In the genomic region with DNA sequence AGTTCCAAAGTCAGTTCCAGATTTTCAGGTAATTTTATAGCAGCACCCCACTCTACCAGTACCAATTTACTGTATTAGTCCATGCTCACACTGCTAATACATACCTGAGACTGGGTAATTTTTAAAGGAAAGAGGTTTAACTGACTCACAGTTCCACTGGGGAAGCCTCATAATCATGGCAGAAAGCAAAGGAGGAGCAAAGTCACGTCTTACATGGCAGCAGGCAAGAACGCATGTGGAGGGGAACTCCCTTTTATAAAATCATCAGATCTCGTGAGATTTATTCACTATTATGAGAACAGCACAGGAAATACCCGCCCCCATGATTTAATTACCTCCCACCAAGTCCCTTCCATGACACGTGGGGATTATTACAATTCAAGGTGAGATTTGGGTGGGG, we compare ENCODE assay signal across 26 cellular contexts.
"Had no signal": no experiment of that assay in that cellular context is flagged by ENCODE, and none has a peak within 500 bp of the region (broad histone marks: within the 10 kb centered on the region; RNA-seq: fewer than 3 reads in every experiment).

No MANE protein-coding gene starts in this region.

- H3K4me3 Mint-ChIP-seq: activated CD4-positive, alpha-beta memory T cell treated with anti-CD3 and anti-CD28 coated beads, Interleukin-2, amount 10 ng/mL, durations not matched to agents 7 days and 5 days; activated CD8-positive, alpha-beta memory T cell treated with anti-CD3 and anti-CD28 coated beads, Interleukin-2, amount 10 ng/mL, durations not matched to agents 7 days and 5 days; activated naive CD8-positive, alpha-beta T cell treated with anti-CD3 and anti-CD28 coated beads, Interleukin-2, amount 10 ng/mL, durations not matched to agents 7 days and 5 days; activated T-cell treated with anti-CD3 and anti-CD28 coated beads, Interleukin-2, amount 50 U/mL, for 24 hours; activated T-helper 1 cell treated with anti-CD3 and anti-CD28 coated beads, Interleukin-12 subunit alpha, Interleukin-12 subunit beta, Interleukin-2, Interleukin-4 antibody, amounts not matched to agents 30 ng/mL and 10 ng/mL and 1 ng/mL, durations not matched to agents 14 hours and 24 hours and 36 hours; T-cell had no signal

- ATAC-seq: activated CD8-positive, alpha-beta memory T cell treated with anti-CD3 and anti-CD28 coated beads, Interleukin-2, amount 10 ng/mL, durations not matched to agents 7 days and 5 days; T-cell had no signal

- FAIRE-seq: bronchial epithelial cell, TTC549 had no signal

- H3K36me3 Mint-ChIP-seq: T-cell had no signal

- H3K27ac Mint-ChIP-seq: activated CD4-positive, alpha-beta memory T cell treated with anti-CD3 and anti-CD28 coated beads, Interleukin-2, amount 10 ng/mL, durations not matched to agents 7 days and 5 days; activated CD8-positive, alpha-beta memory T cell treated with anti-CD3 and anti-CD28 coated beads, Interleukin-2, amount 10 ng/mL, durations not matched to agents 7 days and 5 days; activated naive CD8-positive, alpha-beta T cell treated with anti-CD3 and anti-CD28 coated beads, Interleukin-2, amount 10 ng/mL, durations not matched to agents 7 days and 5 days; activated T-cell treated with anti-CD3 and anti-CD28 coated beads, Interleukin-2, amount 50 U/mL, for 24 hours; activated T-helper 1 cell treated with anti-CD3 and anti-CD28 coated beads, Interleukin-12 subunit alpha, Interleukin-12 subunit beta, Interleukin-2, Interleukin-4 antibody, amounts not matched to agents 30 ng/mL and 10 ng/mL and 1 ng/mL, durations not matched to agents 14 hours and 24 hours and 36 hours; T-cell had no signal

- DNase-seq: activated CD4-positive, alpha-beta memory T cell treated with anti-CD3 and anti-CD28 coated beads, Interleukin-2, amount 10 ng/mL, durations not matched to agents 7 days and 5 days; activated CD4-positive, alpha-beta T cell treated with anti-CD3 and anti-CD28 coated beads, Interleukin-2, amount 50 U/mL, for 1 hour; activated CD4-positive, CD25-positive, alpha-beta regulatory T cell; activated CD8-positive, alpha-beta memory T cell treated with anti-CD3 and anti-CD28 coated beads, Interleukin-2, amount 10 ng/mL, durations not matched to agents 7 days and 5 days; activated effector memory CD4-positive, alpha-beta T cell treated with anti-CD3 and anti-CD28 coated beads, Interleukin-2, amount 50 U/mL, for 16 hours; activated naive CD4-positive, alpha-beta T cell treated with Interleukin-2 at 50 U/mL for 16 hours; activated naive CD8-positive, alpha-beta T cell treated with anti-CD3 and anti-CD28 coated beads, Interleukin-2, amount 10 ng/mL, durations not matched to agents 7 days and 5 days; activated T-cell treated with anti-CD3 and anti-CD28 coated beads, Interleukin-2, amount 50 U/mL, for 24 hours; aorta; central memory CD4-positive, alpha-beta T cell; cortex of kidney; NCI-H1092; NCI-H1417; NCI-H1930; NCI-H2171; NCI-H2227 treated with DMSO at 0.1 percent for 48 hours; NCI-H446 treated with DMSO at 0.1 percent for 48 hours; NCI-H526; NCI-H774; SIG-M5; T-cell; T-helper 2 cell; T1000 had no signal

- H3K27me3 Mint-ChIP-seq: activated CD8-positive, alpha-beta memory T cell treated with anti-CD3 and anti-CD28 coated beads, Interleukin-2, amount 10 ng/mL, durations not matched to agents 7 days and 5 days; activated T-cell treated with anti-CD3 and anti-CD28 coated beads, Interleukin-2, amount 50 U/mL, for 24 hours had no signal
